ENCODE assay signal across 17 cellular contexts in the genomic region with DNA sequence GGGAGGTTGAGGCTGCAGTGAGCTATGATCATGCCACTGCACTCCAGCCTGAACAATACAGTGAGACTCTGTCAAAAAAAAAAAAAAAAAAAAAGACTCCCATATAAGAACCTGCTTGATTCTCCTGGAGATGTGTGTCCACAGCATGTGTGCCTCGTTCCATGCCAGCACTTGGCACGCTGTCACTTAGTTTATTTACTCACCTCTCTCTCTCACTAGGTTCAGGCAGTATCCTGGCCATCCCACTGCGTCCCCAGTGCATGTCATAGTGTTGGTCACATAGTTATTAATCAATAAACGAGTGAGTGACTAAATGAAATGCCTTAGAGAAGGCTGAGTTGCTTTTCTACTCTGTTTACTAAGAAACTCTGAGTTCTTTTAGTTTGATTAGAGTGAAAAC.
DNase-seq lines count a peak whose midpoint lies in the region; ATAC-seq, FAIRE-seq and TF ChIP-seq lines count a peak whose summit lies in the region.
"Had no signal": no experiment of that assay in that cellular context is flagged by ENCODE, and none has a peak within 500 bp of the region (broad histone marks: within the 10 kb centered on the region; RNA-seq: fewer than 3 reads in every experiment).

No MANE protein-coding gene starts in this region.

- no peak overlapping the region for H3K4me2 ChIP-seq in HepG2 (ENCODE audit: low read depth, low read length)

- TF ChIP-seq POLR2A in right lobe of liver (IDR thresholded peaks at IDR 0.05) (no peak), HepG2 (IDR thresholded peaks at IDR 0.05; ENCODE audit: insufficient read depth in 1 of 2, low read depth in 2 of 2, low read length in 2 of 2) (no peak), suprapubic skin (IDR thresholded peaks at IDR 0.05) (no peak)

- H3K4me1 ChIP-seq in right lobe of liver (no peaks in the 10 kb centered on the region), HepG2 (ENCODE audit: insufficient read depth, low read length) (no peaks in the 10 kb centered on the region), suprapubic skin (no peaks in the 10 kb centered on the region)

- no peaks in the 10 kb centered on the region for H3K4me1 Mint-ChIP-seq in T-cell

- H3K27ac ChIP-seq in right lobe of liver: no peak overlapping the region
- H3K27ac ChIP-seq in HepG2 (ENCODE audit: extremely low read length, insufficient read depth, low read length): no peak overlapping the region
- H3K27ac ChIP-seq in VCaP: peak overlapping the region; percentile 94
- H3K27ac ChIP-seq in suprapubic skin: peak overlapping the region; percentile 14

- H3K9me3 Mint-ChIP-seq in T-cell: no peaks in the 10 kb centered on the region
- H3K9me3 Mint-ChIP-seq: CD4-positive, alpha-beta T cell had no signal

- no peak overlapping the region for H3K4me3 ChIP-seq in right lobe of liver
- H3K4me3 ChIP-seq in HepG2 (replicated peaks in 1 of 3; ENCODE audit: insufficient read depth in 1 of 3, low read depth in 2 of 3, low read length in 3 of 3): no peak overlapping the region
- no peak overlapping the region for H3K4me3 ChIP-seq in suprapubic skin

- ATAC-seq in right lobe of liver (peak; percentile 36 to 89 (median 72)), HepG2 (no peak), T-cell (replicated peaks in 1 of 4) (no peak), GM21390 (IDR thresholded peaks at IDR 0.05; ENCODE audit: unreplicated experiment) (no peak)
- ATAC-seq: Panc1 had no signal

- H3K36me3 ChIP-seq in right lobe of liver (no peaks in the 10 kb centered on the region), HepG2 (replicated peaks in 1 of 2; ENCODE audit: control insufficient read depth in 1 of 2, insufficient read depth in 2 of 2, low read length in 2 of 2) (no peaks in the 10 kb centered on the region), suprapubic skin (no peaks in the 10 kb centered on the region)

- CTCF ChIA-PET in HepG2 (lab: Yijun Ruan, JAX; ENCODE audit: low intra/inter-chr PET ratio, low total read pairs): no interaction called here
- CTCF ChIA-PET in T-cell (lab: Charles Lee): interaction anchor here in 1 of 2 donors (0.6 kb wide), 1 partner anchor 1239 kb away, joined by 3 read pairs; no protein-coding TSS in a partner anchor

- POLR2A ChIA-PET in HepG2 (lab: Yijun Ruan, JAX): no interaction called here
- POLR2A ChIA-PET in T-cell (lab: Charles Lee): no interaction called here

- H3K27me3 ChIP-seq in right lobe of liver (no peaks in the 10 kb centered on the region), HepG2 (ENCODE audit: control insufficient read depth in 1 of 2, insufficient read depth in 2 of 2, low read length in 2 of 2) (peaks cover 0 to 6% of the 10 kb centered on the region in 2 experiments; a peak in 2 of 5 replicates), suprapubic skin (peaks cover 4% of the 10 kb centered on the region)

- no peak overlapping the region for H2AFZ ChIP-seq in HepG2 (ENCODE audit: low read length)

- peaks cover 13 to 28% of the 10 kb centered on the region in 2 donors for H3K27me3 Mint-ChIP-seq in T-cell

- no peaks in the 10 kb centered on the region for H4K20me1 ChIP-seq in HepG2 (ENCODE audit: insufficient read depth, low read length)

- peak in 2 of 3 donors; percentile 48 to 62 for DNase-seq in right lobe of liver
- no peak for DNase-seq in HepG2 (ENCODE audit: low spot score)
- peak; percentile 60 to 77 for DNase-seq in NCI-H2081 (lab: John Stamatoyannopoulos, UW)
- DNase-seq in suprapubic skin (ENCODE audit: low spot score in 2 of 2): no peak
- no peak for DNase-seq in activated CD4-positive, CD25-positive, alpha-beta regulatory T cell treated with anti-CD3 and anti-CD28 coated beads, Interleukin-2, amount 50 U/mL, for 72 hours
- DNase-seq in T-cell: no peak
- DNase-seq: ACHN; CD4-positive, alpha-beta T cell; H7; MM.1S; NCI-H1417; NCI-H526 treated with DMSO at 0.1 percent for 48 hours; SHP77 treated with DMSO at 0.1 percent for 48 hours; T-helper 2 cell had no signal

- intact Hi-C loops in right lobe of liver (cut with DNase I): no loop called here
- intact Hi-C loops in HepG2 (cut with micrococcal nuclease; ENCODE audit: unreplicated experiment): no loop called here

- BruUV-seq in HepG2 (replicated peaks; lab: Mats Ljungman, UMichigan): no TSS peak

- H3K9ac ChIP-seq in HepG2 (ENCODE audit: insufficient read depth, low read depth, low read length): no peak overlapping the region

- in situ Hi-C loops in HepG2 (cut with HindIII; ENCODE audit: extremely low pct_ligation_motif_present, low pct_unique_long_range_greater_than_20kb): no loop called here

- TF ChIP-seq EP300 in HepG2 (IDR thresholded peaks at IDR 0.05; ENCODE audit: low read depth in 2 of 2, low read length in 2 of 2) (no peak), HepG2 (CRISPR knock-in tag; IDR thresholded peaks at IDR 0.05; ENCODE audit: borderline replicate concordance) (no peak), suprapubic skin (IDR thresholded peaks at IDR 0.05) (no peak)

- no peaks in the 10 kb centered on the region for H3K79me2 ChIP-seq in HepG2 (ENCODE audit: insufficient read depth, low read length)

- H3K27ac Mint-ChIP-seq in T-cell: no peak overlapping the region
- H3K27ac Mint-ChIP-seq: CD4-positive, alpha-beta T cell had no signal

- 15% methylated on average over 4 of the region's 4 CpGs for WGBS in right lobe of liver (ENCODE audit: insufficient coverage, low coverage, low lambda C conversion rate, missing lambda C conversion rate)
- 0% methylated on average over 4 of the region's 4 CpGs for WGBS in HepG2 (ENCODE audit: low lambda C conversion rate)
- WGBS in suprapubic skin: 50% methylated on average over 4 of the region's 4 CpGs

- H3K4me3 Mint-ChIP-seq in T-cell: no peak overlapping the region
- H3K4me3 Mint-ChIP-seq: CD4-positive, alpha-beta T cell had no signal

- no peaks in the 10 kb centered on the region for H3K36me3 Mint-ChIP-seq in T-cell

- H3K9me3 ChIP-seq in right lobe of liver: no peaks in the 10 kb centered on the region
- H3K9me3 ChIP-seq in HepG2 (ENCODE audit: low read length): no peaks in the 10 kb centered on the region
- H3K9me3 ChIP-seq in suprapubic skin: no peaks in the 10 kb centered on the region

- TF ChIP-seq CTCF in right lobe of liver (IDR thresholded peaks at IDR 0.05) (no peak), HepG2 (CRISPR knock-in tag; IDR thresholded peaks at IDR 0.05) (no peak), VCaP (conservative IDR thresholded peaks at IDR 0.05) (no peak), suprapubic skin (IDR thresholded peaks at IDR 0.05) (no peak)

- FAIRE-seq in HepG2 (lab: Jason Lieb, UNC): no peak

- no peak for TF ChIP-seq RAD21 in HepG2 (CRISPR knock-in tag; IDR thresholded peaks at IDR 0.05)

TF ChIP-seq in HepG2, 621 proteins besides CTCF, POLR2A, EP300 and RAD21 (continues in another document):
- TF ChIP-seq, protein P1, sequence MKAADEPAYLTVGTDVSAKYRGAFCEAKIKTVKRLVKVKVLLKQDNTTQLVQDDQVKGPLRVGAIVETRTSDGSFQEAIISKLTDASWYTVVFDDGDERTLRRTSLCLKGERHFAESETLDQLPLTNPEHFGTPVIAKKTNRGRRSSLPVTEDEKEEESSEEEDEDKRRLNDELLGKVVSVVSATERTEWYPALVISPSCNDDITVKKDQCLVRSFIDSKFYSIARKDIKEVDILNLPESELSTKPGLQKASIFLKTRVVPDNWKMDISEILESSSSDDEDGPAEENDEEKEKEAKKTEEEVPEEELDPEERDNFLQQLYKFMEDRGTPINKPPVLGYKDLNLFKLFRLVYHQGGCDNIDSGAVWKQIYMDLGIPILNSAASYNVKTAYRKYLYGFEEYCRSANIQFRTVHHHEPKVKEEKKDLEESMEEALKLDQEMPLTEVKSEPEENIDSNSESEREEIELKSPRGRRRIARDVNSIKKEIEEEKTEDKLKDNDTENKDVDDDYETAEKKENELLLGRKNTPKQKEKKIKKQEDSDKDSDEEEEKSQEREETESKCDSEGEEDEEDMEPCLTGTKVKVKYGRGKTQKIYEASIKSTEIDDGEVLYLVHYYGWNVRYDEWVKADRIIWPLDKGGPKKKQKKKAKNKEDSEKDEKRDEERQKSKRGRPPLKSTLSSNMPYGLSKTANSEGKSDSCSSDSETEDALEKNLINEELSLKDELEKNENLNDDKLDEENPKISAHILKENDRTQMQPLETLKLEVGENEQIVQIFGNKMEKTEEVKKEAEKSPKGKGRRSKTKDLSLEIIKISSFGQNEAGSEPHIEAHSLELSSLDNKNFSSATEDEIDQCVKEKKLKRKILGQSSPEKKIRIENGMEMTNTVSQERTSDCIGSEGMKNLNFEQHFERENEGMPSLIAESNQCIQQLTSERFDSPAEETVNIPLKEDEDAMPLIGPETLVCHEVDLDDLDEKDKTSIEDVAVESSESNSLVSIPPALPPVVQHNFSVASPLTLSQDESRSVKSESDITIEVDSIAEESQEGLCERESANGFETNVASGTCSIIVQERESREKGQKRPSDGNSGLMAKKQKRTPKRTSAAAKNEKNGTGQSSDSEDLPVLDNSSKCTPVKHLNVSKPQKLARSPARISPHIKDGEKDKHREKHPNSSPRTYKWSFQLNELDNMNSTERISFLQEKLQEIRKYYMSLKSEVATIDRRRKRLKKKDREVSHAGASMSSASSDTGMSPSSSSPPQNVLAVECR (CRISPR knock-in tag; IDR thresholded peaks at IDR 0.05; ENCODE audit: borderline replicate concordance): no peak
- TF ChIP-seq ZNF501 (CRISPR knock-in tag; IDR thresholded peaks at IDR 0.05) (no peak), KMT2B (CRISPR knock-in tag; IDR thresholded peaks at IDR 0.05) (no peak), DNMT1 (CRISPR knock-in tag; IDR thresholded peaks at IDR 0.05) (no peak), CEBPB (IDR thresholded peaks at IDR 0.05; ENCODE audit: borderline replicate concordance, low read depth, low read length) (no peak), MEF2D (CRISPR knock-in tag; IDR thresholded peaks at IDR 0.05) (no peak), NCOR1 (IDR thresholded peaks at IDR 0.05; ENCODE audit: borderline replicate concordance, low read length) (no peak), FIP1L1 (IDR thresholded peaks at IDR 0.05; ENCODE audit: borderline replicate concordance, insufficient read depth, low read depth, low read length) (no peak), ZFYVE20 (CRISPR knock-in tag; IDR thresholded peaks at IDR 0.05; ENCODE audit: borderline replicate concordance, low read depth) (no peak), ZFP37 (CRISPR knock-in tag; IDR thresholded peaks at IDR 0.05; ENCODE audit: borderline replicate concordance) (no peak)
- TF ChIP-seq, protein P2, sequence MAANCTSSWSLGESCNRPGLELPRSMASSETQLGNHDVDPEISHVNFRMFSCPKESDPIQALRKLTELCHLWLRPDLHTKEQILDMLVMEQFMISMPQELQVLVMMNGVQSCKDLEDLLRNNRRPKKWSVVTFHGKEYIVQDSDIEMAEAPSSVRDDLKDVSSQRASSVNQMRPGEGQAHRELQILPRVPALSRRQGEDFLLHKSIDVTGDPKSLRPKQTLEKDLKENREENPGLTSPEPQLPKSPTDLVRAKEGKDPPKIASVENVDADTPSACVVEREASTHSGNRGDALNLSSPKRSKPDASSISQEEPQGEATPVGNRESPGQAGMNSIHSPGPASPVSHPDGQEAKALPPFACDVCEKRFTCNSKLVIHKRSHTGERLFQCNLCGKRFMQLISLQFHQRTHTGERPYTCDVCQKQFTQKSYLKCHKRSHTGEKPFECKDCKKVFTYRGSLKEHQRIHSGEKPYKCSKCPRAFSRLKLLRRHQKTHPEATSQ (CRISPR knock-in tag; IDR thresholded peaks at IDR 0.05; ENCODE audit: borderline replicate concordance): no peak

Comparison
In these comparisons a context has a peak if more than half of its experiments do, and no peak if none do; other contexts are left out.
1. ATAC-seq: peak in right lobe of liver (4 of 4); none in HepG2 (single experiment), T-cell (0 of 4) and GM21390 (single experiment).
2. DNase-seq: peak in right lobe of liver (2 of 3) and NCI-H2081 (2 of 2); none in HepG2 (single experiment), suprapubic skin (0 of 2), activated CD4-positive, CD25-positive, alpha-beta regulatory T cell treated with anti-CD3 and anti-CD28 coated beads, Interleukin-2, amount 50 U/mL, for 72 hours (single experiment) and T-cell (0 of 34).
3. H3K27ac ChIP-seq: peak in VCaP (single experiment) and suprapubic skin (single experiment); none in right lobe of liver (0 of 3) and HepG2 (single experiment).